ENCODE assay signal across 24 cellular contexts in the genomic region with DNA sequence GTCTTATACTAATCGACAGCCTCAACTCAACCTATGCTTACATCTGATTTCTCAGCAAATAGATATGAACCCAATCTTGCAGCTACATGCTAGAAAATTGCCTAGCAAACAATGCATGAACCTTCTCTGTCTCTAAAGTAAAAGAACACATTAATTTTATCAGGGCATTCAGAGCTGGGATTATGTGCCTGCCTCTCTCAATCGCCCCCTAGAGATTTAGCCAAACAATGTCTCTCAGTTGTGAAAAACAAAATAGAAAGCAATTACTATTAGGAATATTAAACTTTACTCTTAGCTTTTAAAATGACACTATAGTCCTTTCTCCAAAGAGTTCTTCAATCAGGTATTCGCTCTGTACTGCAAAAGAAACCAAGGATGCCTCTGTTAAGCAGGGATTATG.
DNase-seq lines count a peak whose midpoint lies in the region; ATAC-seq and TF ChIP-seq lines count a peak whose summit lies in the region.
"Had no signal": no experiment of that assay in that cellular context is flagged by ENCODE, and none has a peak within 500 bp of the region (broad histone marks: within the 10 kb centered on the region; RNA-seq: fewer than 3 reads in every experiment).

No MANE protein-coding gene starts in this region.

- in situ Hi-C loops in Panc1 (cut with HindIII; ENCODE audit: low pct_unique_long_range_greater_than_20kb, low sequenced_read_pairs): no loop called here

- H3K27ac ChIP-seq in left ventricle myocardium inferior (replicated peaks): peak overlapping the region; percentile 62
- no peak overlapping the region for H3K27ac ChIP-seq in right cardiac atrium (ENCODE audit: low read length)
- no peak overlapping the region for H3K27ac ChIP-seq in Panc1 (ENCODE audit: low read length)
- H3K27ac ChIP-seq in upper lobe of right lung: peak overlapping the region; percentile 58
- H3K27ac ChIP-seq: neutrophil had no signal

- CTCF ChIA-PET in Panc1 (lab: Charles Lee): no interaction called here
- CTCF ChIA-PET in activated naive CD4-positive, alpha-beta T cell treated with anti-CD3 and anti-CD28 coated beads, Interleukin-2, amount 10 ng/mL, durations not matched to agents 7 days and 5 days (lab: Charles Lee): no interaction called here

- H3K36me3 ChIP-seq in left ventricle myocardium inferior: no peaks in the 10 kb centered on the region
- H3K36me3 ChIP-seq in Panc1 (ENCODE audit: control insufficient read depth, insufficient read depth, low read length): no peaks in the 10 kb centered on the region
- no peaks in the 10 kb centered on the region for H3K36me3 ChIP-seq in upper lobe of right lung
- H3K36me3 ChIP-seq: neutrophil, right atrium auricular region had no signal

- no peak overlapping the region for H3K4me3 ChIP-seq in left ventricle myocardium inferior
- H3K4me3 ChIP-seq in right cardiac atrium (ENCODE audit: low read length): no peak overlapping the region
- H3K4me3 ChIP-seq in Panc1 (ENCODE audit: low read depth in 2 of 2, low read length in 2 of 2): no peak overlapping the region
- no peak overlapping the region for H3K4me3 ChIP-seq in fibroblast of mammary gland (ENCODE audit: control insufficient read depth, low read depth, low read length)
- H3K4me3 ChIP-seq in upper lobe of right lung: no peak overlapping the region
- H3K4me3 ChIP-seq: K562, right atrium auricular region had no signal

- no peaks in the 10 kb centered on the region for H3K27me3 ChIP-seq in left ventricle myocardium inferior (ENCODE audit: low read depth)
- H3K27me3 ChIP-seq in right cardiac atrium (ENCODE audit: control insufficient read depth, insufficient read depth): no peaks in the 10 kb centered on the region
- no peaks in the 10 kb centered on the region for H3K27me3 ChIP-seq in Panc1 (ENCODE audit: control insufficient read depth, insufficient read depth, low read length)
- no peaks in the 10 kb centered on the region for H3K27me3 ChIP-seq in upper lobe of right lung
- H3K27me3 ChIP-seq: neutrophil, right atrium auricular region had no signal

- H3K9me3 Mint-ChIP-seq in activated naive CD4-positive, alpha-beta T cell treated with anti-CD3 and anti-CD28 coated beads, Interleukin-2, amount 10 ng/mL, durations not matched to agents 7 days and 5 days: peaks cover 3% of the 10 kb centered on the region
- H3K9me3 Mint-ChIP-seq: central memory CD8-positive, alpha-beta T cell had no signal

- H3K4me3 Mint-ChIP-seq in activated naive CD4-positive, alpha-beta T cell treated with anti-CD3 and anti-CD28 coated beads, Interleukin-2, amount 10 ng/mL, durations not matched to agents 7 days and 5 days: no peak overlapping the region
- H3K4me3 Mint-ChIP-seq: activated CD8-positive, alpha-beta T cell treated with anti-CD3 and anti-CD28 coated beads, Interleukin-2, amount 10 ng/mL, durations not matched to agents 7 days and 5 days; activated naive CD8-positive, alpha-beta T cell treated with anti-CD3 and anti-CD28 coated beads, Interleukin-2, amount 10 ng/mL, durations not matched to agents 7 days and 5 days; central memory CD8-positive, alpha-beta T cell had no signal

- H3K36me3 Mint-ChIP-seq in activated naive CD4-positive, alpha-beta T cell treated with anti-CD3 and anti-CD28 coated beads, Interleukin-2, amount 10 ng/mL, durations not matched to agents 7 days and 5 days: no peaks in the 10 kb centered on the region
- H3K36me3 Mint-ChIP-seq: activated naive CD8-positive, alpha-beta T cell treated with anti-CD3 and anti-CD28 coated beads, Interleukin-2, amount 10 ng/mL, durations not matched to agents 7 days and 5 days had no signal

- BruUV-seq in Panc1 (replicated peaks; lab: Mats Ljungman, UMichigan): no TSS peak

- ATAC-seq in right cardiac atrium (no peak), Panc1 (no peak), upper lobe of right lung (no peak), GM19463 (IDR thresholded peaks at IDR 0.05; ENCODE audit: unreplicated experiment) (no peak)
- ATAC-seq: activated CD8-positive, alpha-beta T cell treated with anti-CD3 and anti-CD28 coated beads, Interleukin-2, amount 10 ng/mL, durations not matched to agents 7 days and 5 days; K562 had no signal

- DNase-seq in left ventricle myocardium inferior (no peak), right cardiac atrium (no peak), Panc1 (ENCODE audit: low read depth, low spot score) (no peak), fibroblast of mammary gland (ENCODE audit: low read depth) (no peak), upper lobe of right lung (no peak), NCI-H2227 treated with DMSO at 0.1 percent for 48 hours (lab: John Stamatoyannopoulos, UW) (no peak)
- no peak for DNase-seq in activated naive CD4-positive, alpha-beta T cell treated with anti-CD3 and anti-CD28 coated beads, Interleukin-2, amount 10 ng/mL, durations not matched to agents 7 days and 5 days
- DNase-seq: activated CD4-positive, CD25-positive, alpha-beta regulatory T cell; activated CD8-positive, alpha-beta T cell treated with anti-CD3 and anti-CD28 coated beads, Interleukin-2, amount 10 ng/mL, durations not matched to agents 7 days and 5 days; activated naive CD8-positive, alpha-beta T cell treated with anti-CD3 and anti-CD28 coated beads, Interleukin-2, amount 10 ng/mL, durations not matched to agents 7 days and 5 days; activated T-cell treated with anti-CD3 and anti-CD28 coated beads, Interleukin-2, amount 50 U/mL, for 48 hours; EL; foreskin melanocyte; NCI-H2107; NCI-H774; OCI-M1; stimulated activated naive CD4-positive, alpha-beta T cell treated with Interleukin-2 at 50 U/mL for 16 hours; T-helper 2 cell; trophoblast cell had no signal

- TF ChIP-seq CTCF in left ventricle myocardium inferior (IDR thresholded peaks at IDR 0.05; ENCODE audit: borderline replicate concordance): peak; percentile 15
- peak; percentile 8; the same call in 1 of the 2 replicates for TF ChIP-seq CTCF in Panc1 (IDR thresholded peaks at IDR 0.05)
- peak; percentile 10 for TF ChIP-seq CTCF in fibroblast of mammary gland (conservative IDR thresholded peaks at IDR 0.05; ENCODE audit: control insufficient read depth, insufficient read depth, low read depth, low read length)
- TF ChIP-seq CTCF in upper lobe of right lung (IDR thresholded peaks at IDR 0.05): no peak

- H3K9me3 ChIP-seq in left ventricle myocardium inferior (replicated peaks): peaks cover 15% of the 10 kb centered on the region
- H3K9me3 ChIP-seq in right cardiac atrium (ENCODE audit: control insufficient read depth, low read length): no peaks in the 10 kb centered on the region
- no peaks in the 10 kb centered on the region for H3K9me3 ChIP-seq in Panc1 (ENCODE audit: control insufficient read depth, insufficient read depth, low read depth, low read length)
- H3K9me3 ChIP-seq in upper lobe of right lung: no peaks in the 10 kb centered on the region
- H3K9me3 ChIP-seq: neutrophil had no signal

- H3K4me1 Mint-ChIP-seq in activated naive CD4-positive, alpha-beta T cell treated with anti-CD3 and anti-CD28 coated beads, Interleukin-2, amount 10 ng/mL, durations not matched to agents 7 days and 5 days: no peaks in the 10 kb centered on the region
- H3K4me1 Mint-ChIP-seq: activated naive CD8-positive, alpha-beta T cell treated with anti-CD3 and anti-CD28 coated beads, Interleukin-2, amount 10 ng/mL, durations not matched to agents 7 days and 5 days; central memory CD8-positive, alpha-beta T cell had no signal

- H3K4me1 ChIP-seq in left ventricle myocardium inferior: peaks cover 24% of the 10 kb centered on the region
- H3K4me1 ChIP-seq in right cardiac atrium (ENCODE audit: control insufficient read depth, insufficient read depth, low read length): peaks cover 1% of the 10 kb centered on the region
- no peaks in the 10 kb centered on the region for H3K4me1 ChIP-seq in Panc1 (ENCODE audit: control insufficient read depth, insufficient read depth, low read length)
- no peaks in the 10 kb centered on the region for H3K4me1 ChIP-seq in upper lobe of right lung

- 66% methylated on average over 3 of the region's 3 CpGs for WGBS in right cardiac atrium

- no peaks in the 10 kb centered on the region for H3K27me3 Mint-ChIP-seq in activated naive CD4-positive, alpha-beta T cell treated with anti-CD3 and anti-CD28 coated beads, Interleukin-2, amount 10 ng/mL, durations not matched to agents 7 days and 5 days
- H3K27me3 Mint-ChIP-seq: central memory CD8-positive, alpha-beta T cell had no signal

- POLR2A ChIA-PET in Panc1 (lab: Charles Lee): no interaction called here

- no peak overlapping the region for H3K27ac Mint-ChIP-seq in activated naive CD4-positive, alpha-beta T cell treated with anti-CD3 and anti-CD28 coated beads, Interleukin-2, amount 10 ng/mL, durations not matched to agents 7 days and 5 days
- H3K27ac Mint-ChIP-seq: activated CD8-positive, alpha-beta T cell treated with anti-CD3 and anti-CD28 coated beads, Interleukin-2, amount 10 ng/mL, durations not matched to agents 7 days and 5 days; activated naive CD8-positive, alpha-beta T cell treated with anti-CD3 and anti-CD28 coated beads, Interleukin-2, amount 10 ng/mL, durations not matched to agents 7 days and 5 days had no signal

- intact Hi-C loops in left ventricle myocardium inferior (cut with micrococcal nuclease) (no loop called here), right cardiac atrium (cut with DNase I) (no loop called here), Panc1 (cut with micrococcal nuclease; ENCODE audit: unreplicated experiment) (no loop called here), upper lobe of right lung (cut with DNase I) (no loop called here)

Comparison
In these comparisons a context has a peak if more than half of its experiments do, and no peak if none do; other contexts are left out.
1. H3K27ac ChIP-seq: peak in left ventricle myocardium inferior (single experiment) and upper lobe of right lung (single experiment); none in right cardiac atrium (single experiment) and Panc1 (single experiment).